In genomic region chr13:112652512-112653458, GRCh38 we compare ENCODE assay signal across 19 cellular contexts. TPM values are rescaled to one million over a fixed set of nuclear protein-coding genes. Genes with fewer than 3 reads are reported as not detected.
DNase-seq lines count a peak whose midpoint lies in the region; ATAC-seq and TF ChIP-seq lines count a peak whose summit lies in the region.
"Had no signal": no experiment of that assay in that cellular context is flagged by ENCODE, and none has a peak within 500 bp of the region (broad histone marks: within the 10 kb centered on the region; RNA-seq: fewer than 3 reads in every experiment).

No MANE protein-coding gene starts in this region.

- H3K4me1 ChIP-seq in BLaER1 (peaks cover 22% of the 10 kb centered on the region), PC-3 (ENCODE audit: insufficient read depth, low read length) (no peaks in the 10 kb centered on the region)
- H3K4me1 ChIP-seq: adrenal gland, right lobe of liver had no signal

- H3K79me2 ChIP-seq in PC-3 (ENCODE audit: low read length), result no peaks in the 10 kb centered on the region

- H3K9me3 Mint-ChIP-seq in nephron progenitor cell, result no peaks in the 10 kb centered on the region
- H3K9me3 Mint-ChIP-seq in naive thymus-derived CD8-positive, alpha-beta T cell, result no peaks in the 10 kb centered on the region
- H3K9me3 Mint-ChIP-seq: activated B cell treated with CpG ODN at 0.5 μM for 24 hours; CD8-positive, alpha-beta memory T cell; IgD-negative memory B cell had no signal

- no peaks in the 10 kb centered on the region for H4K20me1 ChIP-seq in BLaER1
- H4K20me1 ChIP-seq in PC-3 (ENCODE audit: low read length), result no peaks in the 10 kb centered on the region

- H3K9ac ChIP-seq in BLaER1 (no peak overlapping the region), PC-3 (ENCODE audit: low read length) (no peak overlapping the region)

- H3K4me3 Mint-ChIP-seq in nephron progenitor cell, result no peak overlapping the region
- H3K4me3 Mint-ChIP-seq in naive thymus-derived CD8-positive, alpha-beta T cell, result no peak overlapping the region
- H3K4me3 Mint-ChIP-seq: activated B cell treated with CpG ODN at 0.5 μM for 24 hours; CD8-positive, alpha-beta memory T cell; H9; IgD-negative memory B cell had no signal

- no peaks in the 10 kb centered on the region for H3K9me2 ChIP-seq in PC-3 (replicated peaks; ENCODE audit: low read length)

- POLR2A ChIA-PET in PC-3 (lab: Charles Lee; ENCODE audit: unreplicated experiment), result no interaction called here
- POLR2A ChIA-PET in naive thymus-derived CD8-positive, alpha-beta T cell (lab: Charles Lee), result no interaction called here

- peak overlapping the region; percentile 42 for H3K4me2 ChIP-seq in BLaER1
- no peak overlapping the region for H3K4me2 ChIP-seq in PC-3 (ENCODE audit: low read length)

- H3K9me3 ChIP-seq in BLaER1 (no peaks in the 10 kb centered on the region), PC-3 (ENCODE audit: low read length) (no peaks in the 10 kb centered on the region)
- H3K9me3 ChIP-seq: adrenal gland, heart right ventricle, right lobe of liver had no signal

- no peak overlapping the region for H2AFZ ChIP-seq in PC-3 (ENCODE audit: low read length)

- H3K4me1 Mint-ChIP-seq in nephron progenitor cell, result peaks cover 32% of the 10 kb centered on the region
- H3K4me1 Mint-ChIP-seq in naive thymus-derived CD8-positive, alpha-beta T cell, result no peaks in the 10 kb centered on the region
- H3K4me1 Mint-ChIP-seq: activated B cell treated with CpG ODN at 0.5 μM for 24 hours; CD8-positive, alpha-beta memory T cell; IgD-negative memory B cell had no signal

- no peaks in the 10 kb centered on the region for H3K36me3 ChIP-seq in BLaER1
- no peaks in the 10 kb centered on the region for H3K36me3 ChIP-seq in PC-3 (ENCODE audit: low read depth, low read length)
- H3K36me3 ChIP-seq: adrenal gland, heart right ventricle, right lobe of liver had no signal

- ATAC-seq in PC-3, result peak; percentile 35
- no peak for ATAC-seq in naive thymus-derived CD8-positive, alpha-beta T cell
- ATAC-seq: right lobe of liver; stimulated activated naive CD8-positive, alpha-beta T cell treated with anti-CD3 and anti-CD28 coated beads, Interleukin-15, Interleukin-2, amounts not matched to agents 100 U/mL and 50 U/mL, for 24 hours had no signal

- intact Hi-C loops in PC-3 (cut with micrococcal nuclease), result no loop called here

- TF ChIP-seq CTCF in PC-3 (conservative IDR thresholded peaks at IDR 0.05; ENCODE audit: low read depth, low read length) (no peak), epithelial cell of proximal tubule (conservative IDR thresholded peaks at IDR 0.05; ENCODE audit: low read depth, low read length) (no peak), nephron progenitor cell (IDR thresholded peaks at IDR 0.05) (no peak), coronary artery (IDR thresholded peaks at IDR 0.05) (no peak)

- DNase-seq in PC-3, result peak; percentile 39
- no peak for DNase-seq in epithelial cell of proximal tubule (ENCODE audit: low read depth)
- no peak for DNase-seq in nephron progenitor cell
- DNase-seq in activated CD4-positive, alpha-beta T cell treated with anti-CD3 and anti-CD28 coated beads for 48 hours, result no peak
- no peak for DNase-seq in foreskin melanocyte
- no peak for DNase-seq in naive thymus-derived CD8-positive, alpha-beta T cell
- DNase-seq in coronary artery (ENCODE audit: low spot score), result no peak
- DNase-seq: activated B cell treated with CpG ODN at 0.5 μM for 24 hours; activated effector memory CD4-positive, alpha-beta T cell treated with Interleukin-2 at 50 U/mL for 16 hours; CD8-positive, alpha-beta memory T cell; H9; heart right ventricle; NCI-H2081; SIG-M5; stimulated activated naive CD8-positive, alpha-beta T cell treated with anti-CD3 and anti-CD28 coated beads, Interleukin-15, Interleukin-2, amounts not matched to agents 100 U/mL and 50 U/mL, for 24 hours had no signal

- H3K27ac Mint-ChIP-seq in nephron progenitor cell, result peak overlapping the region; percentile 33
- H3K27ac Mint-ChIP-seq in naive thymus-derived CD8-positive, alpha-beta T cell, result peak overlapping the region in 2 of 10 donors; percentile 52 to 60
- H3K27ac Mint-ChIP-seq: activated B cell treated with CpG ODN at 0.5 μM for 24 hours; CD8-positive, alpha-beta memory T cell; IgD-negative memory B cell had no signal

- H3K27me3 Mint-ChIP-seq in nephron progenitor cell (ENCODE audit: low read depth, poor library complexity), result peaks cover 6% of the 10 kb centered on the region
- peaks cover 0 to 4% (median 0%) of the 10 kb centered on the region in 5 donors for H3K27me3 Mint-ChIP-seq in naive thymus-derived CD8-positive, alpha-beta T cell

- no peaks in the 10 kb centered on the region for H3F3A ChIP-seq in PC-3 (ENCODE audit: low read length, unreplicated experiment)

- H3K4me3 ChIP-seq in BLaER1 (no peak overlapping the region), PC-3 (ENCODE audit: low read length) (no peak overlapping the region), epithelial cell of proximal tubule (ENCODE audit: low read depth, low read length) (peak overlapping the region; percentile 18), coronary artery (no peak overlapping the region)
- H3K4me3 ChIP-seq: adrenal gland, heart right ventricle, right lobe of liver had no signal

- H3K36me3 Mint-ChIP-seq in nephron progenitor cell (ENCODE audit: low read depth), result no peaks in the 10 kb centered on the region
- H3K36me3 Mint-ChIP-seq in naive thymus-derived CD8-positive, alpha-beta T cell, result no peaks in the 10 kb centered on the region
- H3K36me3 Mint-ChIP-seq: CD8-positive, alpha-beta memory T cell; IgD-negative memory B cell had no signal

- CTCF ChIA-PET in PC-3 (lab: Charles Lee), result no interaction called here

- H3K27ac ChIP-seq in BLaER1 (no peak overlapping the region), PC-3 (ENCODE audit: low read length) (no peak overlapping the region), coronary artery (no peak overlapping the region)
- H3K27ac ChIP-seq: adrenal gland, right lobe of liver had no signal

- no TSS peak for BruUV-seq in PC-3 (replicated peaks; lab: Mats Ljungman, UMichigan)

- H3K27me3 ChIP-seq in BLaER1 (no peaks in the 10 kb centered on the region), PC-3 (ENCODE audit: low read length) (no peaks in the 10 kb centered on the region)
- H3K27me3 ChIP-seq: adrenal gland, heart right ventricle, right lobe of liver had no signal

RNA-seq across cellular contexts. Expression of gene ATP11A, which starts 37.1 kb away (rescaled TPM):
- total RNA-seq in PC-3 (2014; rRNA removed) (8.7 and 12.0 TPM in 2 replicates), epithelial cell of proximal tubule (19.4 and 27.2 TPM in 2 replicates)
- 10 to 100 TPM; 21.5 to 23.9 TPM for total RNA-seq in naive thymus-derived CD8-positive, alpha-beta T cell
- polyA plus RNA-seq in naive thymus-derived CD8-positive, alpha-beta T cell, result 1 to 10 TPM in 2 of 3 donors, under 1 TPM in 1; 0.76 to 3.1 (median 2.0) TPM
